ENCODE assay signal across 8 cellular contexts in genomic region chr7:21543528-21544302, GRCh38. TPM values are rescaled to one million over a fixed set of nuclear protein-coding genes. Genes with fewer than 3 reads are reported as not detected.
DNase-seq lines count a peak whose midpoint lies in the region; ATAC-seq and TF ChIP-seq lines count a peak whose summit lies in the region.

No MANE protein-coding gene starts in this region.

- H3K27me3 Mint-ChIP-seq in activated CD8-positive, alpha-beta memory T cell treated with anti-CD3 and anti-CD28 coated beads, Interleukin-2, amount 10 ng/mL, durations not matched to agents 7 days and 5 days = peaks cover 79% of the 10 kb centered on the region

- no peaks in the 10 kb centered on the region for H3K36me3 Mint-ChIP-seq in activated CD8-positive, alpha-beta memory T cell treated with anti-CD3 and anti-CD28 coated beads, Interleukin-2, amount 10 ng/mL, durations not matched to agents 7 days and 5 days

- H3K9me3 Mint-ChIP-seq in activated CD8-positive, alpha-beta memory T cell treated with anti-CD3 and anti-CD28 coated beads, Interleukin-2, amount 10 ng/mL, durations not matched to agents 7 days and 5 days (ENCODE audit: low read depth) = no peaks in the 10 kb centered on the region

- H3K27me3 ChIP-seq in BJ (ENCODE audit: control insufficient read depth, insufficient read depth, low read length) (peaks cover 5% of the 10 kb centered on the region), stomach (peaks cover 0 to 67% (median 29%) of the 10 kb centered on the region in 3 donors)

- WGBS in stomach, 5 donors = 9 to 16% (median 12%) methylated on average over 24 to 31 of the region's 31 CpGs

- H3K4me1 ChIP-seq in stomach = peaks cover 13 to 21% (median 16%) of the 10 kb centered on the region in 4 donors

- POLR2A ChIA-PET in BJ (lab: Charles Lee) = no interaction called here

- H3K4me3 Mint-ChIP-seq in activated CD8-positive, alpha-beta memory T cell treated with anti-CD3 and anti-CD28 coated beads, Interleukin-2, amount 10 ng/mL, durations not matched to agents 7 days and 5 days = peak overlapping the region; percentile 63

- H3K9me3 ChIP-seq in stomach = no peaks in the 10 kb centered on the region

- H3K27ac Mint-ChIP-seq in activated CD8-positive, alpha-beta memory T cell treated with anti-CD3 and anti-CD28 coated beads, Interleukin-2, amount 10 ng/mL, durations not matched to agents 7 days and 5 days = no peak overlapping the region

- TF ChIP-seq POLR2A in stomach (IDR thresholded peaks at IDR 0.05) = no peak

- intact Hi-C loops in stomach (cut with DNase I; ENCODE audit: low total_unique reads) = no loop called here

- no peak for TF ChIP-seq EP300 in stomach (IDR thresholded peaks at IDR 0.05)

- peak; percentile 28 for ATAC-seq in HG02798 (IDR thresholded peaks at IDR 0.05; ENCODE audit: poor library complexity, unreplicated experiment)
- peak; percentile 49 for ATAC-seq in activated CD8-positive, alpha-beta memory T cell treated with anti-CD3 and anti-CD28 coated beads, Interleukin-2, amount 10 ng/mL, durations not matched to agents 7 days and 5 days

- peaks cover 10% of the 10 kb centered on the region for H3K4me1 Mint-ChIP-seq in activated CD8-positive, alpha-beta memory T cell treated with anti-CD3 and anti-CD28 coated beads, Interleukin-2, amount 10 ng/mL, durations not matched to agents 7 days and 5 days

- H3K4me3 ChIP-seq in BJ (ENCODE audit: low read depth, low read length) (peak overlapping the region; percentile 45), iPS-11a (ENCODE audit: low read depth, low read length) (peak overlapping the region; percentile 54), stomach (peak overlapping the region; percentile 45 to 57 (median 52))

- H3K27ac ChIP-seq in stomach = no peak overlapping the region

- TF ChIP-seq CTCF in BJ (IDR thresholded peaks at IDR 0.05; ENCODE audit: insufficient read depth, low read depth, low read length) = no peak
- no peak for TF ChIP-seq CTCF in stomach (IDR thresholded peaks at IDR 0.05)

- no peaks in the 10 kb centered on the region for H3K36me3 ChIP-seq in BJ (ENCODE audit: control insufficient read depth, insufficient read depth, low read length)
- no peaks in the 10 kb centered on the region for H3K36me3 ChIP-seq in stomach

- DNase-seq in BJ (ENCODE audit: low read depth) (no peak), stomach (no peak), SKM-1 (lab: John Stamatoyannopoulos, UW; ENCODE audit: unreplicated experiment) (no peak), hypothalamus (lab: John Stamatoyannopoulos, UW) (no peak)
- no peak for DNase-seq in activated CD8-positive, alpha-beta memory T cell treated with anti-CD3 and anti-CD28 coated beads, Interleukin-2, amount 10 ng/mL, durations not matched to agents 7 days and 5 days
- DNase-seq in activated effector memory CD4-positive, alpha-beta T cell treated with anti-CD3 and anti-CD28 coated beads, Interleukin-2, amount 50 U/mL, for 16 hours = no peak

- CTCF ChIA-PET in BJ (lab: Yijun Ruan, JAX) = no interaction called here
- CTCF ChIA-PET in activated CD8-positive, alpha-beta memory T cell treated with anti-CD3 and anti-CD28 coated beads, Interleukin-2, amount 10 ng/mL, durations not matched to agents 7 days and 5 days (lab: Charles Lee) = interaction anchor here (1.4 kb wide), 1 partner anchor 290 kb away, joined by 4 read pairs; no protein-coding TSS in a partner anchor

RNA-seq across cellular contexts. Expression of gene DNAH11, which starts 0.9 kb away (rescaled TPM):
- polyA plus RNA-seq in BJ (2011; rRNA removed) = 0.59 and 0.87 TPM in 2 replicates
- 1.1 and 1.6 TPM in 2 replicates for polyA minus RNA-seq in BJ (2011; rRNA and poly(A)+ RNA removed)
- under 1 TPM; 0.15 to 0.28 TPM for total RNA-seq in activated CD8-positive, alpha-beta memory T cell treated with anti-CD3 and anti-CD28 coated beads, Interleukin-2, amount 10 ng/mL, durations not matched to agents 7 days and 5 days
- 1 to 10 TPM in 1 of 5 donors, under 1 TPM in 3, not detected in 1; under 0.01 to 1.7 (median 0.59) TPM for total RNA-seq in stomach
- 1 to 10 TPM in 1 of 3 donors, under 1 TPM in 2; under 0.01 to 2.6 (median 0.15) TPM for polyA plus RNA-seq in stomach
